In genomic region chr13:75960538-75960994, GRCh38 we compare ENCODE assay signal across 12 cellular contexts.
DNase-seq lines count a peak whose midpoint lies in the region; ATAC-seq, FAIRE-seq and TF ChIP-seq lines count a peak whose summit lies in the region.
"Had no signal": no experiment of that assay in that cellular context is flagged by ENCODE, and none has a peak within 500 bp of the region (broad histone marks: within the 10 kb centered on the region; RNA-seq: fewer than 3 reads in every experiment).

No MANE protein-coding gene starts in this region.

- H3K4me3 Mint-ChIP-seq in CD14-positive monocyte, result no peak overlapping the region
- H3K4me3 Mint-ChIP-seq: activated naive CD8-positive, alpha-beta T cell treated with anti-CD3 and anti-CD28 coated beads for 36 hours; natural killer cell treated with Interleukin-12 subunit alpha and Interleukin-12 subunit beta and Interleukin-15 and Interleukin-18, amount 100 ng/mL, for 72 hours had no signal

- no peaks in the 10 kb centered on the region for H3K4me1 Mint-ChIP-seq in CD14-positive monocyte
- H3K4me1 Mint-ChIP-seq: activated naive CD8-positive, alpha-beta T cell treated with anti-CD3 and anti-CD28 coated beads for 36 hours had no signal

- POLR2A ChIA-PET in PC-9 (lab: Charles Lee; ENCODE audit: unreplicated experiment), result no interaction called here

- H3F3A ChIP-seq in PC-9 (ENCODE audit: insufficient read depth, low read depth), result no peaks in the 10 kb centered on the region

- peaks cover 0 to 2% (median 0%) of the 10 kb centered on the region in 7 donors for H3K9me3 Mint-ChIP-seq in CD14-positive monocyte
- H3K9me3 Mint-ChIP-seq: activated naive CD8-positive, alpha-beta T cell treated with anti-CD3 and anti-CD28 coated beads for 36 hours had no signal

- peak; percentile 5 for DNase-seq in GM12892 (ENCODE audit: insufficient read length)
- no peak for DNase-seq in PC-9
- DNase-seq in uterus, result no peak
- DNase-seq in NCI-H1092 treated with DMSO at 0.1 percent for 48 hours (lab: John Stamatoyannopoulos, UW), result no peak
- no peak for DNase-seq in CD14-positive monocyte (ENCODE audit: low spot score)
- DNase-seq: activated naive CD8-positive, alpha-beta T cell treated with anti-CD3 and anti-CD28 coated beads for 36 hours; islet precursor cell; MV-4-11 had no signal

- no peak overlapping the region for H3K4me3 ChIP-seq in PC-9
- no peak overlapping the region for H3K4me3 ChIP-seq in uterus

- no peak overlapping the region for H3K27ac Mint-ChIP-seq in CD14-positive monocyte
- H3K27ac Mint-ChIP-seq: activated naive CD8-positive, alpha-beta T cell treated with anti-CD3 and anti-CD28 coated beads for 36 hours; natural killer cell treated with Interleukin-12 subunit alpha and Interleukin-12 subunit beta and Interleukin-15 and Interleukin-18, amount 100 ng/mL, for 72 hours had no signal

- intact Hi-C loops in PC-9 (cut with micrococcal nuclease; ENCODE audit: unreplicated experiment) (no loop called here), uterus (cut with DNase I; ENCODE audit: low total_unique reads) (no loop called here), CD14-positive monocyte (cut with micrococcal nuclease) (no loop called here)

- H3K36me3 ChIP-seq in PC-9 (ENCODE audit: low read depth), result no peaks in the 10 kb centered on the region
- no peaks in the 10 kb centered on the region for H3K36me3 ChIP-seq in uterus

- no peaks in the 10 kb centered on the region for H3K9me2 ChIP-seq in PC-9 (ENCODE audit: insufficient read depth)

- peak; percentile 76 for FAIRE-seq in GM12892 (lab: Jason Lieb, UNC)

- no peak overlapping the region for H3K4me2 ChIP-seq in PC-9

- H3K79me2 ChIP-seq in PC-9 (ENCODE audit: low read depth), result no peaks in the 10 kb centered on the region

- BruUV-seq in PC-9 (replicated peaks; lab: Mats Ljungman, UMichigan), result no TSS peak

- no peaks in the 10 kb centered on the region for H3K36me3 Mint-ChIP-seq in CD14-positive monocyte
- H3K36me3 Mint-ChIP-seq: activated naive CD8-positive, alpha-beta T cell treated with anti-CD3 and anti-CD28 coated beads for 36 hours; natural killer cell treated with Interleukin-12 subunit alpha and Interleukin-12 subunit beta and Interleukin-15 and Interleukin-18, amount 100 ng/mL, for 72 hours had no signal

- no peak overlapping the region for H3K27ac ChIP-seq in PC-9
- no peak overlapping the region for H3K27ac ChIP-seq in uterus

- H2AFZ ChIP-seq in PC-9, result no peak overlapping the region

- no peaks in the 10 kb centered on the region for H4K20me1 ChIP-seq in PC-9 (ENCODE audit: insufficient read depth)

- H3K27me3 ChIP-seq in PC-9 (ENCODE audit: insufficient read depth, low read depth) (no peaks in the 10 kb centered on the region), uterus (no peaks in the 10 kb centered on the region)

- peak; percentile 98 for ATAC-seq in GM19395 (IDR thresholded peaks at IDR 0.05; ENCODE audit: unreplicated experiment)
- ATAC-seq in HG02678 (IDR thresholded peaks at IDR 0.05; ENCODE audit: unreplicated experiment), result peak; percentile 81
- peak; percentile 95 for ATAC-seq in HG03432 (IDR thresholded peaks at IDR 0.05; ENCODE audit: unreplicated experiment)
- ATAC-seq: natural killer cell treated with Interleukin-12 subunit alpha and Interleukin-12 subunit beta and Interleukin-15 and Interleukin-18, amount 100 ng/mL, for 72 hours had no signal

- H3K27me3 Mint-ChIP-seq in CD14-positive monocyte (ENCODE audit: low read depth in 3 of 3), result no peaks in the 10 kb centered on the region

- TF ChIP-seq POLR2A in GM12892 (IDR thresholded peaks at IDR 0.05; ENCODE audit: low read depth, low read length) (no peak), uterus (IDR thresholded peaks at IDR 0.05) (no peak)

- H3K4me1 ChIP-seq in PC-9 (replicated peaks; ENCODE audit: insufficient read depth) (no peaks in the 10 kb centered on the region), uterus (no peaks in the 10 kb centered on the region)

- TF ChIP-seq CTCF in PC-9 (conservative IDR thresholded peaks at IDR 0.05) (no peak), uterus (IDR thresholded peaks at IDR 0.05) (no peak), CD14-positive monocyte (IDR thresholded peaks at IDR 0.05) (no peak)

- H3K9me3 ChIP-seq in PC-9 (ENCODE audit: insufficient read depth, low read depth) (no peaks in the 10 kb centered on the region), uterus (no peaks in the 10 kb centered on the region)

- CTCF ChIA-PET in PC-9 (lab: Charles Lee), result no interaction called here
